ENCODE assay signal across 7 cellular contexts in the genomic region with DNA sequence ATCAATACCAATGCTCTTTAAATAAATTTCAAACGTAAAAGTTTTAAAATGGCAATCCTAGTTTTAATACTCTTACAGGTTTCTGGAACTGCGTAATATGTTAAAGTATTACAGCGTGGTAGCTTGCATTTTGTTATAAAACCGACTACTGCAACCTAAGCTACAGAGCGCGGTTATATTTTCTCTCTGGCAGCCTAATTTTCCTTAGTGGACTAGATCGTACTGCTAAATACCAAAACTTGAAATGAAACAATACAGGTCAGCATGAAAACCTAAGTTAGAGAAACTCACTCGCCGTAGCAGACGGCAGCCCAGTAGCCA. TPM values are rescaled to one million over a fixed set of nuclear protein-coding genes. Genes with fewer than 3 reads are reported as not detected.
A peak's percentile ranks its signal among the peaks of the same experiment; 100 is the strongest.
DNase-seq lines count a peak whose midpoint lies in the region; FAIRE-seq and TF ChIP-seq lines count a peak whose summit lies in the region.

No MANE protein-coding gene starts in this region.

- no peaks in the 10 kb centered on the region for H3K9me3 ChIP-seq in stomach smooth muscle (ENCODE audit: control insufficient read depth in 2 of 2, low read length in 2 of 2)

- H3K36me3 ChIP-seq in stomach smooth muscle (ENCODE audit: control insufficient read depth in 2 of 2, insufficient read depth in 2 of 2, low read length in 2 of 2) = peaks cover 0 to 3% of the 10 kb centered on the region in 2 donors

- H3K27me3 ChIP-seq in stomach smooth muscle (ENCODE audit: control insufficient read depth in 1 of 2, insufficient read depth in 2 of 2, low read length in 2 of 2) = no peaks in the 10 kb centered on the region

- peaks cover 23% of the 10 kb centered on the region for H3K36me3 Mint-ChIP-seq in HFFc6 (ENCODE audit: low read depth)
- H3K36me3 Mint-ChIP-seq in activated naive CD8-positive, alpha-beta T cell = peaks cover 3% of the 10 kb centered on the region

- H3K27me3 Mint-ChIP-seq in HFFc6 (ENCODE audit: insufficient read depth) = no peaks in the 10 kb centered on the region
- no peaks in the 10 kb centered on the region for H3K27me3 Mint-ChIP-seq in activated naive CD8-positive, alpha-beta T cell

- DNase-seq in HFFc6 (no peak), retina (no peak), NCI-H2171 treated with DMSO at 0.1 percent for 48 hours (lab: John Stamatoyannopoulos, UW) (no peak), NCI-H2171 (lab: John Stamatoyannopoulos, UW) (no peak)

- H3K9me3 Mint-ChIP-seq in HFFc6 = no peaks in the 10 kb centered on the region
- no peaks in the 10 kb centered on the region for H3K9me3 Mint-ChIP-seq in activated naive CD8-positive, alpha-beta T cell (ENCODE audit: low read depth)

- FAIRE-seq in islet of Langerhans (lab: Jason Lieb, UNC) = peak; percentile 90

- H3K27ac ChIP-seq in stomach smooth muscle (ENCODE audit: low read length) = peak overlapping the region; percentile 88

- H3K4me1 Mint-ChIP-seq in HFFc6 (ENCODE audit: low read depth) = peaks cover 68% of the 10 kb centered on the region
- peaks cover 37% of the 10 kb centered on the region for H3K4me1 Mint-ChIP-seq in activated naive CD8-positive, alpha-beta T cell (ENCODE audit: low read depth)

- peak overlapping the region; percentile 68 to 83 for H3K4me3 ChIP-seq in stomach smooth muscle (ENCODE audit: low read length in 2 of 2)

- no peak for TF ChIP-seq CTCF in HFFc6 (IDR thresholded peaks at IDR 0.05)

- peak overlapping the region; percentile 76 to 86 for H3K9ac ChIP-seq in stomach smooth muscle (ENCODE audit: low read length in 2 of 2)

- H3K27ac Mint-ChIP-seq in HFFc6 = peak overlapping the region; percentile 90
- H3K27ac Mint-ChIP-seq in activated naive CD8-positive, alpha-beta T cell = peak overlapping the region; percentile 41

- H3K4me1 ChIP-seq in stomach smooth muscle (ENCODE audit: control insufficient read depth, insufficient read depth, low read length) = peaks cover 13% of the 10 kb centered on the region

- H3K4me3 Mint-ChIP-seq in HFFc6 = peak overlapping the region; percentile 99
- peak overlapping the region; percentile 92 for H3K4me3 Mint-ChIP-seq in activated naive CD8-positive, alpha-beta T cell

RNA-seq across cellular contexts. Expression of a gene that starts 1.2 kb away (rescaled TPM):
- 10 to 100 TPM; 48.3 to 55.1 (median 51.6) TPM for total RNA-seq in HFFc6 (2021; fragmentation: NEBNext Ultra II Directional; extraction: Animal tissue kit (Norgen Biotek cat#: 25700))

RNA-seq across cellular contexts. Expression of a gene that starts 1.6 kb away (rescaled TPM):
- 10 to 100 TPM; 49.1 to 55.2 (median 53.4) TPM for total RNA-seq in HFFc6 (2021; fragmentation: NEBNext Ultra II Directional; extraction: Animal tissue kit (Norgen Biotek cat#: 25700))
